Comparison of ENCODE assay signal across 1 cellular context in the genomic region with DNA sequence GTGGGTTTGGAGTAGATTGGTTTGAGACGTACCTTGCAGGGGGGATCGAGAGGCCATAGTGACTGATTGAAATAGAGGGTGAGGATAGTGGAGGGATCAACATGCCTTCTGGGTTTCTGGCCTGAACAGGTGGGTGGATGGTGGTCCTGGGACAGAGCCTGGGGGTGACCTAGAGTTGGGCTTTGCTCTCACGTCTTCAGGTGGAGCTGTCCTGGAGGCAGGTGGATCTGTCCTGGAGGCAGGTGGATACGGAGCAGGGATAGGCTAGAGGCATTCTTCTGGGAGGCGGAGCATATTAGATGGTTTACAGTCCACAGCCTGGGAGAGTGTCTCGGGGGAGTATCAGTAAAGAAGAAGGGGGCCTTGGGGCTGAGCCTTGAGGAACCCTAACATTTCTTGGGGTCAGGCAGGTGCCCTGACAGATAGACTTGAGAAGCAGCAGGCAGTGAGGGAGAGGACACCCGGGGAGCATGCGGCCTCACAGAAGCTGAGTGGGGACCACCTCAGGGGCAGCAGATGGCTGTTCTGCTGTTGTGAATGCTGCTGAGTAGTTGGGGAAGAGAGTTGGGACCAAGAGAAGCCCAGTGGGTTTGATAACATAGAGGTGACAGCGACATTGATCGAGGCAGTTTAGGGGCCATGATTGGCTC.
TF ChIP-seq lines count a peak whose summit lies in the region.

No MANE protein-coding gene starts in this region.

TF ChIP-seq in GM23338, 12 proteins besides CTCF, POLR2A, EP300 and RAD21:
- TF ChIP-seq, protein P1, sequence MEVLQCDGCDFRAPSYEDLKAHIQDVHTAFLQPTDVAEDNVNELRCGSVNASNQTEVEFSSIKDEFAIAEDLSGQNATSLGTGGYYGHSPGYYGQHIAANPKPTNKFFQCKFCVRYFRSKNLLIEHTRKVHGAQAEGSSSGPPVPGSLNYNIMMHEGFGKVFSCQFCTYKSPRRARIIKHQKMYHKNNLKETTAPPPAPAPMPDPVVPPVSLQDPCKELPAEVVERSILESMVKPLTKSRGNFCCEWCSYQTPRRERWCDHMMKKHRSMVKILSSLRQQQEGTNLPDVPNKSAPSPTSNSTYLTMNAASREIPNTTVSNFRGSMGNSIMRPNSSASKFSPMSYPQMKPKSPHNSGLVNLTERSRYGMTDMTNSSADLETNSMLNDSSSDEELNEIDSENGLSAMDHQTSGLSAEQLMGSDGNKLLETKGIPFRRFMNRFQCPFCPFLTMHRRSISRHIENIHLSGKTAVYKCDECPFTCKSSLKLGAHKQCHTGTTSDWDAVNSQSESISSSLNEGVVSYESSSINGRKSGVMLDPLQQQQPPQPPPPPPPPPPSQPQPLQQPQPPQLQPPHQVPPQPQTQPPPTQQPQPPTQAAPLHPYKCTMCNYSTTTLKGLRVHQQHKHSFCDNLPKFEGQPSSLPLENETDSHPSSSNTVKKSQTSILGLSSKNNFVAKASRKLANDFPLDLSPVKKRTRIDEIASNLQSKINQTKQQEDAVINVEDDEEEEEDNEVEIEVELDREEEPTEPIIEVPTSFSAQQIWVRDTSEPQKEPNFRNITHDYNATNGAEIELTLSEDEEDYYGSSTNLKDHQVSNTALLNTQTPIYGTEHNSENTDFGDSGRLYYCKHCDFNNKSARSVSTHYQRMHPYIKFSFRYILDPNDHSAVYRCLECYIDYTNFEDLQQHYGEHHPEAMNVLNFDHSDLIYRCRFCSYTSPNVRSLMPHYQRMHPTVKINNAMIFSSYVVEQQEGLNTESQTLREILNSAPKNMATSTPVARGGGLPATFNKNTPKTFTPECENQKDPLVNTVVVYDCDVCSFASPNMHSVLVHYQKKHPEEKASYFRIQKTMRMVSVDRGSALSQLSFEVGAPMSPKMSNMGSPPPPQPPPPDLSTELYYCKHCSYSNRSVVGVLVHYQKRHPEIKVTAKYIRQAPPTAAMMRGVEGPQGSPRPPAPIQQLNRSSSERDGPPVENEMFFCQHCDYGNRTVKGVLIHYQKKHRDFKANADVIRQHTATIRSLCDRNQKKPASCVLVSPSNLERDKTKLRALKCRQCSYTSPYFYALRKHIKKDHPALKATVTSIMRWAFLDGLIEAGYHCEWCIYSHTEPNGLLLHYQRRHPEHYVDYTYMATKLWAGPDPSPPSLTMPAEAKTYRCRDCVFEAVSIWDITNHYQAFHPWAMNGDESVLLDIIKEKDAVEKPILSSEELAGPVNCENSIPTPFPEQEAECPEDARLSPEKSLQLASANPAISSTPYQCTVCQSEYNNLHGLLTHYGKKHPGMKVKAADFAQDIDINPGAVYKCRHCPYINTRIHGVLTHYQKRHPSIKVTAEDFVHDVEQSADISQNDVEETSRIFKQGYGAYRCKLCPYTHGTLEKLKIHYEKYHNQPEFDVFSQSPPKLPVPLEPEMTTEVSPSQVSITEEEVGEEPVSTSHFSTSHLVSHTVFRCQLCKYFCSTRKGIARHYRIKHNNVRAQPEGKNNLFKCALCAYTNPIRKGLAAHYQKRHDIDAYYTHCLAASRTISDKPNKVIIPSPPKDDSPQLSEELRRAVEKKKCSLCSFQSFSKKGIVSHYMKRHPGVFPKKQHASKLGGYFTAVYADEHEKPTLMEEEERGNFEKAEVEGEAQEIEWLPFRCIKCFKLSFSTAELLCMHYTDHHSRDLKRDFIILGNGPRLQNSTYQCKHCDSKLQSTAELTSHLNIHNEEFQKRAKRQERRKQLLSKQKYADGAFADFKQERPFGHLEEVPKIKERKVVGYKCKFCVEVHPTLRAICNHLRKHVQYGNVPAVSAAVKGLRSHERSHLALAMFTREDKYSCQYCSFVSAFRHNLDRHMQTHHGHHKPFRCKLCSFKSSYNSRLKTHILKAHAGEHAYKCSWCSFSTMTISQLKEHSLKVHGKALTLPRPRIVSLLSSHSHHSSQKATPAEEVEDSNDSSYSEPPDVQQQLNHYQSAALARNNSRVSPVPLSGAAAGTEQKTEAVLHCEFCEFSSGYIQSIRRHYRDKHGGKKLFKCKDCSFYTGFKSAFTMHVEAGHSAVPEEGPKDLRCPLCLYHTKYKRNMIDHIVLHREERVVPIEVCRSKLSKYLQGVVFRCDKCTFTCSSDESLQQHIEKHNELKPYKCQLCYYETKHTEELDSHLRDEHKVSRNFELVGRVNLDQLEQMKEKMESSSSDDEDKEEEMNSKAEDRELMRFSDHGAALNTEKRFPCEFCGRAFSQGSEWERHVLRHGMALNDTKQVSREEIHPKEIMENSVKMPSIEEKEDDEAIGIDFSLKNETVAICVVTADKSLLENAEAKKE (CRISPR knock-in tag; IDR thresholded peaks at IDR 0.05) = no peak
- no peak for TF ChIP-seq ZNF331 (CRISPR knock-in tag; IDR thresholded peaks at IDR 0.05; ENCODE audit: low read depth)
- no peak for TF ChIP-seq NANOG (IDR thresholded peaks at IDR 0.05; ENCODE audit: borderline replicate concordance)
- TF ChIP-seq, protein P2, sequence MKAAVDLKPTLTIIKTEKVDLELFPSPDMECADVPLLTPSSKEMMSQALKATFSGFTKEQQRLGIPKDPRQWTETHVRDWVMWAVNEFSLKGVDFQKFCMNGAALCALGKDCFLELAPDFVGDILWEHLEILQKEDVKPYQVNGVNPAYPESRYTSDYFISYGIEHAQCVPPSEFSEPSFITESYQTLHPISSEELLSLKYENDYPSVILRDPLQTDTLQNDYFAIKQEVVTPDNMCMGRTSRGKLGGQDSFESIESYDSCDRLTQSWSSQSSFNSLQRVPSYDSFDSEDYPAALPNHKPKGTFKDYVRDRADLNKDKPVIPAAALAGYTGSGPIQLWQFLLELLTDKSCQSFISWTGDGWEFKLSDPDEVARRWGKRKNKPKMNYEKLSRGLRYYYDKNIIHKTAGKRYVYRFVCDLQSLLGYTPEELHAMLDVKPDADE (IDR thresholded peaks at IDR 0.05) = no peak
- TF ChIP-seq, protein P3, sequence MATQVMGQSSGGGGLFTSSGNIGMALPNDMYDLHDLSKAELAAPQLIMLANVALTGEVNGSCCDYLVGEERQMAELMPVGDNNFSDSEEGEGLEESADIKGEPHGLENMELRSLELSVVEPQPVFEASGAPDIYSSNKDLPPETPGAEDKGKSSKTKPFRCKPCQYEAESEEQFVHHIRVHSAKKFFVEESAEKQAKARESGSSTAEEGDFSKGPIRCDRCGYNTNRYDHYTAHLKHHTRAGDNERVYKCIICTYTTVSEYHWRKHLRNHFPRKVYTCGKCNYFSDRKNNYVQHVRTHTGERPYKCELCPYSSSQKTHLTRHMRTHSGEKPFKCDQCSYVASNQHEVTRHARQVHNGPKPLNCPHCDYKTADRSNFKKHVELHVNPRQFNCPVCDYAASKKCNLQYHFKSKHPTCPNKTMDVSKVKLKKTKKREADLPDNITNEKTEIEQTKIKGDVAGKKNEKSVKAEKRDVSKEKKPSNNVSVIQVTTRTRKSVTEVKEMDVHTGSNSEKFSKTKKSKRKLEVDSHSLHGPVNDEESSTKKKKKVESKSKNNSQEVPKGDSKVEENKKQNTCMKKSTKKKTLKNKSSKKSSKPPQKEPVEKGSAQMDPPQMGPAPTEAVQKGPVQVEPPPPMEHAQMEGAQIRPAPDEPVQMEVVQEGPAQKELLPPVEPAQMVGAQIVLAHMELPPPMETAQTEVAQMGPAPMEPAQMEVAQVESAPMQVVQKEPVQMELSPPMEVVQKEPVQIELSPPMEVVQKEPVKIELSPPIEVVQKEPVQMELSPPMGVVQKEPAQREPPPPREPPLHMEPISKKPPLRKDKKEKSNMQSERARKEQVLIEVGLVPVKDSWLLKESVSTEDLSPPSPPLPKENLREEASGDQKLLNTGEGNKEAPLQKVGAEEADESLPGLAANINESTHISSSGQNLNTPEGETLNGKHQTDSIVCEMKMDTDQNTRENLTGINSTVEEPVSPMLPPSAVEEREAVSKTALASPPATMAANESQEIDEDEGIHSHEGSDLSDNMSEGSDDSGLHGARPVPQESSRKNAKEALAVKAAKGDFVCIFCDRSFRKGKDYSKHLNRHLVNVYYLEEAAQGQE (IDR thresholded peaks at IDR 0.05; ENCODE audit: unreplicated experiment) = no peak
- TF ChIP-seq EZH2 (IDR thresholded peaks at IDR 0.05; ENCODE audit: low read depth, unreplicated experiment) = no peak
- no peak for TF ChIP-seq EZH2phosphoT487 (IDR thresholded peaks at IDR 0.05; ENCODE audit: unreplicated experiment)
- TF ChIP-seq ZNF114 (CRISPR knock-in tag; IDR thresholded peaks at IDR 0.05) = no peak
- TF ChIP-seq POLR2AphosphoS5 (IDR thresholded peaks at IDR 0.05; ENCODE audit: low read depth) = no peak
- no peak for TF ChIP-seq JUNB (IDR thresholded peaks at IDR 0.05; ENCODE audit: unreplicated experiment)
